Comparison of ENCODE assay signal across 24 cellular contexts in genomic region chr17:50642722-50643656, GRCh38. TPM values are rescaled to one million over a fixed set of nuclear protein-coding genes. Genes with fewer than 3 reads are reported as not detected.
DNase-seq lines count a peak whose midpoint lies in the region; ATAC-seq, FAIRE-seq and TF ChIP-seq lines count a peak whose summit lies in the region.
"Had no signal": no experiment of that assay in that cellular context is flagged by ENCODE, and none has a peak within 500 bp of the region (broad histone marks: within the 10 kb centered on the region; RNA-seq: fewer than 3 reads in every experiment).

No MANE protein-coding gene starts in this region.

- no TSS peak for BruUV-seq in HCT116 (replicated peaks; lab: Mats Ljungman, UMichigan)

- TF ChIP-seq POLR2A in HCT116 (IDR thresholded peaks at IDR 0.05; ENCODE audit: borderline replicate concordance, extremely low read depth, insufficient read depth, insufficient read length) (peak; percentile 31), esophagus squamous epithelium (IDR thresholded peaks at IDR 0.05) (no peak)

- RAD21 ChIA-PET in HCT116 (lab: Charles Lee; ENCODE audit: low non-redundant PET in 1 of 2, low total read pairs in 2 of 2, uncharacterized antibody in 2 of 2, unreplicated experiment in 2 of 2): interaction anchor here in 1 of 2 experiments (0.6 kb wide), 1 partner anchor 18 kb away, joined by 3 read pairs; no protein-coding TSS in a partner anchor

- DNase-seq in HCT116 (ENCODE audit: low read depth, low spot score): no peak
- no peak for DNase-seq in RWPE1 (ENCODE audit: low spot score)
- no peak for DNase-seq in neuronal stem cell (ENCODE audit: low spot score)
- DNase-seq in AML-193 (lab: John Stamatoyannopoulos, UW): no peak
- DNase-seq in esophagus squamous epithelium (lab: John Stamatoyannopoulos, UW): no peak
- no peak for DNase-seq in HTR-8/SVneo (ENCODE audit: insufficient read length, low spot score)
- DNase-seq: activated CD8-positive, alpha-beta T cell treated with anti-CD3 and anti-CD28 coated beads, Interleukin-2, amount 10 ng/mL, durations not matched to agents 7 days and 5 days; activated T-cell treated with anti-CD3 and anti-CD28 coated beads, Interleukin-2, amount 50 U/mL, for 1 hour; amygdala; CD8-positive, alpha-beta T cell; hippocampal formation; islet precursor cell; MG63; NCI-H146; NCI-H526; nucleus accumbens; stimulated activated naive CD4-positive, alpha-beta T cell; T-helper 9 cell had no signal

- no peaks in the 10 kb centered on the region for H4K20me1 ChIP-seq in HCT116 (ENCODE audit: insufficient read depth)

- H3K9me2 ChIP-seq in HCT116 (ENCODE audit: insufficient read depth): no peaks in the 10 kb centered on the region

- CTCF ChIA-PET in HCT116 (lab: Charles Lee) (no interaction called here), RWPE1 (lab: Yijun Ruan, JAX) (no interaction called here)

- no peak for ATAC-seq in HCT116
- peak; percentile 44 for ATAC-seq in esophagus mucosa
- ATAC-seq: activated CD4-positive, CD25-positive, alpha-beta regulatory T cell treated with anti-CD3 and anti-CD28 coated beads, Interleukin-2, amount 50 U/mL, for 24 hours; activated CD8-positive, alpha-beta T cell treated with anti-CD3 and anti-CD28 coated beads, Interleukin-2, amount 10 ng/mL, durations not matched to agents 7 days and 5 days; CD8-positive, alpha-beta T cell; GM12878 had no signal

- no peak overlapping the region for H3K14ac ChIP-seq in neuronal stem cell (ENCODE audit: low read length)

- H3K4ac ChIP-seq in neuronal stem cell (ENCODE audit: low read length): no peak overlapping the region

- no peak overlapping the region for H3K23ac ChIP-seq in neuronal stem cell (ENCODE audit: low read depth, low read length, poor library complexity)

- no peak overlapping the region for H2BK5ac ChIP-seq in neuronal stem cell (ENCODE audit: low read length)

- no peak for FAIRE-seq in HTR-8/SVneo (lab: Jason Lieb, UNC)
- FAIRE-seq: GM12878 had no signal

- intact Hi-C loops in HCT116 (cut with micrococcal nuclease) (loop anchor here (2.0 kb wide), 1 partner anchor 18 kb away; no protein-coding TSS in a partner anchor), esophagus squamous epithelium (cut with DNase I) (no loop called here)

- H3K18ac ChIP-seq in neuronal stem cell (ENCODE audit: low read length): peak overlapping the region; percentile 79

- TF ChIP-seq CTCF in HCT116 (IDR thresholded peaks at IDR 0.05 in 2 of 3, conservative IDR thresholded peaks at IDR 0.05 in 1 of 3; ENCODE audit: borderline replicate concordance in 1 of 3, insufficient read depth in 1 of 3, low read depth in 2 of 3, low read length in 2 of 3): no peak
- TF ChIP-seq CTCF in RWPE1 (conservative IDR thresholded peaks at IDR 0.05; ENCODE audit: low read depth): no peak
- no peak for TF ChIP-seq CTCF in esophagus squamous epithelium (IDR thresholded peaks at IDR 0.05)

- H3K9ac ChIP-seq in HCT116 (ENCODE audit: low read length) (peak overlapping the region; percentile 23), neuronal stem cell (ENCODE audit: low read depth, low read length, poor library complexity) (peak overlapping the region; percentile 50)

- no peak overlapping the region for H4K8ac ChIP-seq in neuronal stem cell (ENCODE audit: low read depth, low read length)

- H3K9me3 ChIP-seq in HCT116 (ENCODE audit: control insufficient read depth in 1 of 2, insufficient read depth in 1 of 2, low read depth in 1 of 2, low read length in 2 of 2) (no peaks in the 10 kb centered on the region), neuronal stem cell (replicated peaks in 1 of 2; ENCODE audit: control insufficient read depth in 2 of 2, insufficient read depth in 1 of 2, low read depth in 1 of 2, low read length in 2 of 2) (no peaks in the 10 kb centered on the region), esophagus squamous epithelium (no peaks in the 10 kb centered on the region)
- H3K9me3 ChIP-seq: MG63, thoracic aorta had no signal

- H2BK12ac ChIP-seq in neuronal stem cell (ENCODE audit: low read length): no peak overlapping the region

- peak overlapping the region; percentile 66 for H2BK15ac ChIP-seq in neuronal stem cell (ENCODE audit: low read length)

- POLR2A ChIA-PET in HCT116 (lab: Charles Lee): no interaction called here
- POLR2A ChIA-PET in RWPE1 (lab: Yijun Ruan, JAX; ENCODE audit: low non-redundant PET): no interaction called here

- H2BK120ac ChIP-seq in neuronal stem cell (ENCODE audit: low read depth, low read length): no peak overlapping the region

- H3K79me2 ChIP-seq in HCT116 (ENCODE audit: insufficient read depth, low read length): peaks cover 12% of the 10 kb centered on the region

- H3K79me1 ChIP-seq in neuronal stem cell (ENCODE audit: low read depth, low read length): no peaks in the 10 kb centered on the region

- H3K27ac ChIP-seq in HCT116 (ENCODE audit: low read depth, low read length) (peak overlapping the region; percentile 15; the same call in 1 of the 2 replicates), RWPE1 (peak overlapping the region; percentile 98), neuronal stem cell (replicated peaks; ENCODE audit: low read length) (no peak overlapping the region), esophagus squamous epithelium (peak overlapping the region in 2 of 4 donors; percentile 76 to 84)
- H3K27ac ChIP-seq: cardiac muscle cell, thoracic aorta had no signal

- H3K4me2 ChIP-seq in HCT116 (ENCODE audit: low read length): peak overlapping the region; percentile 50
- H3K4me2 ChIP-seq in neuronal stem cell (ENCODE audit: insufficient read depth, low read length, poor library complexity, severe bottlenecking): no peak overlapping the region
- H3K4me2 ChIP-seq: smooth muscle cell had no signal

- H3K4me3 ChIP-seq in HCT116 (replicated peaks in 1 of 2; ENCODE audit: low read depth in 1 of 2, low read length in 2 of 2) (no peak overlapping the region), neuronal stem cell (ENCODE audit: low read length in 2 of 2) (no peak overlapping the region), esophagus squamous epithelium (no peak overlapping the region)
- H3K4me3 ChIP-seq: cardiac muscle cell, GM12878, MG63, smooth muscle cell, thoracic aorta had no signal

- no peak overlapping the region for H2AFZ ChIP-seq in HCT116 (ENCODE audit: low read depth, low read length, poor library complexity, severe bottlenecking)
- H2AFZ ChIP-seq in neuronal stem cell (ENCODE audit: low read length): no peak overlapping the region

- no peaks in the 10 kb centered on the region for H3K36me3 ChIP-seq in HCT116 (ENCODE audit: control insufficient read depth in 1 of 2, insufficient read depth in 2 of 2, low read length in 2 of 2)
- H3K36me3 ChIP-seq in neuronal stem cell (replicated peaks in 1 of 2; ENCODE audit: control insufficient read depth in 2 of 2, insufficient read depth in 2 of 2, low read length in 2 of 2): no peaks in the 10 kb centered on the region
- H3K36me3 ChIP-seq in esophagus squamous epithelium: no peaks in the 10 kb centered on the region
- H3K36me3 ChIP-seq: cardiac muscle cell, MG63, thoracic aorta had no signal

- H3K4me1 ChIP-seq in HCT116 (ENCODE audit: control insufficient read depth in 1 of 2, insufficient read depth in 2 of 2, low read length in 2 of 2) (peaks cover 54 to 77% of the 10 kb centered on the region in 2 experiments), neuronal stem cell (ENCODE audit: control insufficient read depth in 2 of 2, insufficient read depth in 1 of 2, low read depth in 1 of 2, low read length in 2 of 2) (peaks cover 6 to 12% of the 10 kb centered on the region in 2 donors), esophagus squamous epithelium (peaks cover 29 to 58% (median 35%) of the 10 kb centered on the region in 3 donors)

- H2AK5ac ChIP-seq in neuronal stem cell (ENCODE audit: low read depth, low read length): peak overlapping the region; percentile 73

- H4K91ac ChIP-seq in neuronal stem cell (ENCODE audit: low read depth, low read length, poor library complexity): no peak overlapping the region

- TF ChIP-seq RAD21 in HCT116 (IDR thresholded peaks at IDR 0.05; ENCODE audit: low read depth): no peak

- no CpG with 5 or more reads among the region's 10 CpGs for WGBS in neuronal stem cell (ENCODE audit: extremely low coverage in 2 of 2, insufficient read length in 2 of 2, insufficient replicate concordance in 1 of 2), 2 donors
- WGBS in esophagus squamous epithelium, 2 donors: 66 to 93% methylated on average over 8 to 10 of the region's 10 CpGs

- H3K27me3 ChIP-seq in HCT116 (ENCODE audit: insufficient read depth, low read length) (no peaks in the 10 kb centered on the region), neuronal stem cell (ENCODE audit: control insufficient read depth in 3 of 3, insufficient read depth in 3 of 3, low read depth in 1 of 3, low read length in 3 of 3) (peaks cover 0 to 39% (median 0%) of the 10 kb centered on the region in 3 experiments), esophagus squamous epithelium (peaks cover 0 to 8% (median 0%) of the 10 kb centered on the region in 4 donors)
- H3K27me3 ChIP-seq: MG63 had no signal

TF ChIP-seq in HCT116, 20 proteins besides CTCF, POLR2A, EP300 and RAD21:
- TF ChIP-seq ZFX (IDR thresholded peaks at IDR 0.05): peak; percentile 82
- TF ChIP-seq EGR1 (IDR thresholded peaks at IDR 0.05; ENCODE audit: low read depth): no peak
- TF ChIP-seq SRF (IDR thresholded peaks at IDR 0.05; ENCODE audit: low read depth): no peak
TF ChIP-seq in HCT116: peak in this region for 1.

RNA-seq across cellular contexts. Expression of gene ABCC3, which starts 8.3 kb away (rescaled TPM):
- total RNA-seq in HCT116 (2021; ENCODE audit: unreplicated experiment) (66.2 TPM), esophagus mucosa (17.6 TPM), esophagus squamous epithelium (10 to 100 TPM; 19.6 to 93.7 (median 34.1) TPM)
- polyA plus RNA-seq in HCT116 (2012): 40.1 and 55.8 TPM in 2 replicates
- polyA plus RNA-seq in neuronal stem cell (2013, experiment 1 of 2): 0.26 TPM
- 0.22 TPM for polyA plus RNA-seq in neuronal stem cell (2013, experiment 2 of 2)
- total RNA-seq: activated CD8-positive, alpha-beta T cell treated with anti-CD3 and anti-CD28 coated beads, Interleukin-2, amount 10 ng/mL, durations not matched to agents 7 days and 5 days; cardiac muscle cell; CD8-positive, alpha-beta T cell had no signal
